Comparison of ENCODE assay signal across 8 cellular contexts in the genomic region with DNA sequence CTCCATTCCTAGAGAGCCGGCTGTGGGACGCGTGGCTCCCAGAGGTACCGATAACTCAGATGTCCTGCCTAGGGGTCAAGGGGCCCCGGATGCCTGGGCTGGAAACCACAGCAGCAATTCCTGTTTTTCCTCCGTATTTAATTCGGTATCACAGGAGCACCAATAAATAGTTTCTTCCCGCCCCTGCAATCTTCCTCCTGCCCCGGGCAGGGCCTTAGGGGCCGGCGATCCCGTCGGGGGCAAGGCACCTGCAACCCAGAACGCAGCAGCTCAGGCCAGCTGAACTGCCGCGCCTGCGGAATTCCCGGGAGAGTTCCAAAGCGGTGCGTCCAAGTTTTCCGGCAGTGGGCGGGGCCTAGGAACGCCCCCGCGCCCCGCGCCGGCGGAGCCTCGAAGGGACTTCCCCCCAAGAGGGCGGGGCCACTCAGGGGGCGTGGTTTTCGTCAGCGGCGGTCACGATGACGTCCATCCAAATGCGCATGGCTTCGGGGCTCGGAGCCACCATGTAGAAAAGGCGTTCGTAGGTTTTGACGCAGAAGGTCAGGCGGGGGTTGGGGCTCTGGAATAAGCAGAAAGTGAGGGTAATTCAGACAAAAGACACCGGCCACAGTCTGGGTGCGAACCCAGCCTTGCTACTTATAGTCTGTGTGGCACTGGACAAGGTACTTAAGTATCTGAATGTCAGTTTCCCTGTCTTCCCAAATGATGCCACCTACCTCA. TPM values are rescaled to one million over a fixed set of nuclear protein-coding genes. Genes with fewer than 3 reads are reported as not detected.
DNase-seq lines count a peak whose midpoint lies in the region; ATAC-seq and TF ChIP-seq lines count a peak whose summit lies in the region.

No MANE protein-coding gene starts in this region.

- 1 to 7% methylated on average over 46 of the region's 46 CpGs for WGBS in sigmoid colon, 2 donors

- no peaks in the 10 kb centered on the region for H3K36me3 ChIP-seq in sigmoid colon

- POLR2A ChIA-PET in CD4-positive, alpha-beta T cell (lab: Charles Lee) = interaction anchor here (1.0 to 4.6 kb wide), 3 partner anchors 11 to 36 kb away, joined by 3 to 54 read pairs (median 5); a partner anchor contains a TSS

- no peaks in the 10 kb centered on the region for H3K27me3 ChIP-seq in CD4-positive, alpha-beta T cell (ENCODE audit: control insufficient read depth, insufficient read depth, low read length)
- H3K27me3 ChIP-seq in sigmoid colon = no peaks in the 10 kb centered on the region

- H3K4me3 Mint-ChIP-seq in CD4-positive, alpha-beta T cell = peak overlapping the region; percentile 77

- H3K9me3 Mint-ChIP-seq in CD4-positive, alpha-beta T cell = no peaks in the 10 kb centered on the region

- H3K36me3 Mint-ChIP-seq in CD4-positive, alpha-beta T cell (ENCODE audit: low read depth) = peaks cover 17% of the 10 kb centered on the region

- peak in 1 of 2 donors; percentile 41 for TF ChIP-seq POLR2A in sigmoid colon (IDR thresholded peaks at IDR 0.05)

- ATAC-seq in CD4-positive, alpha-beta T cell (ENCODE audit: poor library complexity) = peak; percentile 79
- peak; percentile 53 for ATAC-seq in GM21529 (IDR thresholded peaks at IDR 0.05; ENCODE audit: unreplicated experiment)

- no peak for TF ChIP-seq CTCF in CD4-positive, alpha-beta T cell (IDR thresholded peaks at IDR 0.05)
- no peak for TF ChIP-seq CTCF in VCaP (conservative IDR thresholded peaks at IDR 0.05)
- TF ChIP-seq CTCF in sigmoid colon (IDR thresholded peaks at IDR 0.05) = no peak

- peak overlapping the region; percentile 92 for H3K27ac Mint-ChIP-seq in CD4-positive, alpha-beta T cell

- H3K27ac ChIP-seq in CD4-positive, alpha-beta T cell (ENCODE audit: low read depth, low read length) = peak overlapping the region; percentile 65
- H3K27ac ChIP-seq in VCaP (peak overlapping the region; percentile 40), sigmoid colon (peak overlapping the region; percentile 75 to 80 (median 78))

- H3K27me3 Mint-ChIP-seq in CD4-positive, alpha-beta T cell = no peaks in the 10 kb centered on the region

- H3K4me1 Mint-ChIP-seq in CD4-positive, alpha-beta T cell (ENCODE audit: low read depth) = peaks cover 36% of the 10 kb centered on the region

- TF ChIP-seq EP300 in sigmoid colon (IDR thresholded peaks at IDR 0.05) = peak in 3 of 4 donors; percentile 56 to 88 (median 77)

- no peaks in the 10 kb centered on the region for H3K9me3 ChIP-seq in CD4-positive, alpha-beta T cell (ENCODE audit: control insufficient read depth, low read length)
- H3K9me3 ChIP-seq in sigmoid colon = no peaks in the 10 kb centered on the region

- CTCF ChIA-PET in CD4-positive, alpha-beta T cell (lab: Charles Lee) = interaction anchor here (1.3 to 1.4 kb wide), 3 partner anchors 12 to 29 kb away, joined by 3 to 5 read pairs (median 5); no protein-coding TSS in a partner anchor

- H3K4me3 ChIP-seq in iPS-11a (ENCODE audit: low read depth, low read length) = peak overlapping the region; percentile 25
- H3K4me3 ChIP-seq in sigmoid colon = peak overlapping the region; percentile 9 to 50 (median 40)

- peaks cover 0 to 10% (median 8%) of the 10 kb centered on the region in 4 donors for H3K4me1 ChIP-seq in sigmoid colon

- intact Hi-C loops in CD4-positive, alpha-beta T cell (cut with DNase I, micrococcal nuclease) = loop anchor here (1.0 to 2.0 kb wide), 3 partner anchors 12 to 30 kb away; a partner anchor contains a TSS
- intact Hi-C loops in sigmoid colon (cut with DNase I) = loop anchor here (1.0 kb wide), 2 partner anchors 11 to 29 kb away; a partner anchor contains a TSS

- DNase-seq in CD4-positive, alpha-beta T cell = peak; percentile 89 to 98 (median 94)
- peak; percentile 65 for DNase-seq in NCI-H1436 treated with DMSO at 0.1 percent for 48 hours (lab: John Stamatoyannopoulos, UW)
- peak; percentile 73 for DNase-seq in brain pericyte (ENCODE audit: low read depth, low spot score)
- DNase-seq in sigmoid colon = peak; percentile 98
- DNase-seq in NCI-H128 (lab: John Stamatoyannopoulos, UW; ENCODE audit: unreplicated experiment) = no peak

RNA-seq across cellular contexts. Expression of a gene that starts 9.7 kb away (rescaled TPM):
- 10 to 100 TPM; 35.6 to 37.3 TPM for total RNA-seq in CD4-positive, alpha-beta T cell
- 1 to 10 TPM in 3 of 4 donors, not detected in 1; 1.2 to 1.8 (median 1.8) TPM for total RNA-seq in sigmoid colon
- 1 to 10 TPM in 1 of 3 donors, under 1 TPM in 2; 0.46 to 1.6 (median 0.60) TPM for polyA plus RNA-seq in sigmoid colon

RNA-seq across cellular contexts. Expression of a gene that starts 29.4 kb away (rescaled TPM):
- 10 to 100 TPM; 75.1 to 77.4 TPM for total RNA-seq in CD4-positive, alpha-beta T cell
- 10 to 100 TPM in 2 of 4 donors, 1 to 10 TPM in 2; 5.7 to 12.5 (median 10.1) TPM for total RNA-seq in sigmoid colon
- 10 to 100 TPM in 1 of 3 donors, 1 to 10 TPM in 2; 6.5 to 16.0 (median 9.0) TPM for polyA plus RNA-seq in sigmoid colon

RNA-seq across cellular contexts. Expression of a gene that starts 51.9 kb away (rescaled TPM):
- 10 to 100 TPM; 20.2 to 21.7 TPM for total RNA-seq in CD4-positive, alpha-beta T cell
- 10 to 100 TPM; 40.7 to 57.9 (median 52.1) TPM for total RNA-seq in sigmoid colon
- 100 to 1,000 TPM; 429 to 575 (median 512) TPM for polyA plus RNA-seq in sigmoid colon

RNA-seq across cellular contexts. Expression of a gene that starts 57.8 kb away (rescaled TPM):
- 1 to 10 TPM; 2.6 to 2.7 TPM for total RNA-seq in CD4-positive, alpha-beta T cell
- under 1 TPM in 1 of 4 donors, not detected in 3; 0.14 TPM for total RNA-seq in sigmoid colon
- 1 to 10 TPM; 4.0 to 4.2 (median 4.2) TPM for polyA plus RNA-seq in sigmoid colon

Comparison
In these comparisons a context has a peak if more than half of its experiments do, and no peak if none do; other contexts are left out.
1. RNA of a gene that starts 9.7 kb away (total RNA-seq): 35.6 to 37.3 TPM in CD4-positive, alpha-beta T cell; 1.2 to 1.8 TPM in sigmoid colon; every median in the first group is over 10 times any median in the second.
2. RNA of a gene that starts 29.4 kb away (total RNA-seq): 75.1 to 77.4 TPM in CD4-positive, alpha-beta T cell; 5.7 to 12.5 TPM in sigmoid colon; every median in the first group is over 4 times any median in the second.
3. Peak in every context shown above with its lines, with median percentiles within 50 percentile points of each other: H3K27ac ChIP-seq.